ENCODE assay signal across 17 cellular contexts in genomic region chr2:105297211-105297610, GRCh38. TPM values are rescaled to one million over a fixed set of nuclear protein-coding genes. Genes with fewer than 3 reads are reported as not detected.
A peak's percentile ranks its signal among the peaks of the same experiment; 100 is the strongest.
DNase-seq lines count a peak whose midpoint lies in the region; ATAC-seq, FAIRE-seq and TF ChIP-seq lines count a peak whose summit lies in the region.
"Had no signal": no experiment of that assay in that cellular context is flagged by ENCODE, and none has a peak within 500 bp of the region (broad histone marks: within the 10 kb centered on the region; RNA-seq: fewer than 3 reads in every experiment).

No MANE protein-coding gene starts in this region.

- H3K4me1 ChIP-seq in astrocyte (ENCODE audit: insufficient read depth, low read length): no peaks in the 10 kb centered on the region
- H3K4me1 ChIP-seq in thyroid gland: peaks cover 26 to 43% of the 10 kb centered on the region in 2 donors

- peaks cover 13% of the 10 kb centered on the region for H3K79me2 ChIP-seq in astrocyte (ENCODE audit: insufficient read depth, low read length)

- H3K27me3 Mint-ChIP-seq in natural killer cell (ENCODE audit: low read depth in 2 of 2) (no peaks in the 10 kb centered on the region), astrocyte (ENCODE audit: low read depth, unreplicated experiment) (no peaks in the 10 kb centered on the region), mesothelial cell of epicardium (ENCODE audit: low read depth) (no peaks in the 10 kb centered on the region)
- H3K27me3 Mint-ChIP-seq in natural killer cell treated with Interleukin-12 subunit alpha and Interleukin-12 subunit beta and Interleukin-15 and Interleukin-18, amount 100 ng/mL, for 72 hours: no peaks in the 10 kb centered on the region
- H3K27me3 Mint-ChIP-seq: B cell; CD4-positive, alpha-beta memory T cell had no signal

- H3K4me3 ChIP-seq in astrocyte (ENCODE audit: insufficient read depth, low read depth, low read length): no peak overlapping the region
- H3K4me3 ChIP-seq in thyroid gland (replicated peaks in 1 of 3): no peak overlapping the region
- no peak overlapping the region for H3K4me3 ChIP-seq in dorsolateral prefrontal cortex

- peak in 1 of 3 donors; percentile 25 for ATAC-seq in natural killer cell
- ATAC-seq in natural killer cell treated with Interleukin-12 subunit alpha and Interleukin-12 subunit beta and Interleukin-15 and Interleukin-18, amount 100 ng/mL, for 72 hours: no peak
- ATAC-seq: Right ventricle myocardium inferior had no signal

- TF ChIP-seq POLR2A in thyroid gland (IDR thresholded peaks at IDR 0.05): no peak

- DNase-seq in natural killer cell (no peak), astrocyte (ENCODE audit: low read depth) (no peak), mesothelial cell of epicardium (ENCODE audit: low spot score in 2 of 2, unreplicated experiment in 2 of 2) (no peak), thyroid gland (no peak), cerebellar nuclear complex (lab: John Stamatoyannopoulos, UW) (no peak), NCI-H1048 (lab: John Stamatoyannopoulos, UW) (no peak), dorsolateral prefrontal cortex (no peak)
- DNase-seq in natural killer cell treated with Interleukin-12 subunit alpha and Interleukin-12 subunit beta and Interleukin-15 and Interleukin-18, amount 100 ng/mL, for 72 hours (ENCODE audit: low spot score): no peak
- DNase-seq: CD4-positive, alpha-beta memory T cell; Karpas-422; NCI-H1930; NCI-H2171 treated with DMSO at 0.1 percent for 48 hours; NCI-H774 had no signal

- H3K27me3 ChIP-seq in astrocyte (ENCODE audit: insufficient read depth, low read length) (no peaks in the 10 kb centered on the region), thyroid gland (no peaks in the 10 kb centered on the region), dorsolateral prefrontal cortex (no peaks in the 10 kb centered on the region)

- peaks cover 22% of the 10 kb centered on the region for H4K20me1 ChIP-seq in astrocyte (ENCODE audit: insufficient read depth, low read length)

- H2AFZ ChIP-seq in astrocyte (ENCODE audit: low read depth, low read length): no peak overlapping the region

- H3K9me3 ChIP-seq in astrocyte (ENCODE audit: insufficient read depth, low read depth, low read length) (no peaks in the 10 kb centered on the region), thyroid gland (no peaks in the 10 kb centered on the region)

- no peak for FAIRE-seq in astrocyte (lab: Jason Lieb, UNC)
- FAIRE-seq: H54 had no signal

- H3K36me3 Mint-ChIP-seq in natural killer cell: peaks cover 21% of the 10 kb centered on the region
- peaks cover 34% of the 10 kb centered on the region for H3K36me3 Mint-ChIP-seq in natural killer cell treated with Interleukin-12 subunit alpha and Interleukin-12 subunit beta and Interleukin-15 and Interleukin-18, amount 100 ng/mL, for 72 hours
- peaks cover 6% of the 10 kb centered on the region for H3K36me3 Mint-ChIP-seq in astrocyte (ENCODE audit: low read depth, unreplicated experiment)
- H3K36me3 Mint-ChIP-seq in mesothelial cell of epicardium: peaks cover 18% of the 10 kb centered on the region

- H3K9me3 Mint-ChIP-seq in natural killer cell (no peaks in the 10 kb centered on the region), astrocyte (ENCODE audit: unreplicated experiment) (no peaks in the 10 kb centered on the region), mesothelial cell of epicardium (no peaks in the 10 kb centered on the region)
- no peaks in the 10 kb centered on the region for H3K9me3 Mint-ChIP-seq in natural killer cell treated with Interleukin-12 subunit alpha and Interleukin-12 subunit beta and Interleukin-15 and Interleukin-18, amount 100 ng/mL, for 72 hours
- H3K9me3 Mint-ChIP-seq: CD4-positive, alpha-beta memory T cell had no signal

- intact Hi-C loops in natural killer cell (cut with micrococcal nuclease) (no loop called here), thyroid gland (cut with DNase I) (no loop called here), dorsolateral prefrontal cortex (cut with DNase I) (no loop called here)

- H3K4me1 Mint-ChIP-seq in natural killer cell (peaks cover 21 to 27% of the 10 kb centered on the region in 2 donors), astrocyte (ENCODE audit: low read depth, unreplicated experiment) (peaks cover 29% of the 10 kb centered on the region), mesothelial cell of epicardium (peaks cover 15% of the 10 kb centered on the region)
- H3K4me1 Mint-ChIP-seq in natural killer cell treated with Interleukin-12 subunit alpha and Interleukin-12 subunit beta and Interleukin-15 and Interleukin-18, amount 100 ng/mL, for 72 hours (ENCODE audit: low read depth in 2 of 2): peaks cover 6 to 7% of the 10 kb centered on the region in 2 donors

- H3K27ac ChIP-seq in astrocyte (ENCODE audit: low read depth, low read length): no peak overlapping the region
- H3K27ac ChIP-seq in thyroid gland: peak overlapping the region in 2 of 3 donors; percentile 66 to 69
- no peak overlapping the region for H3K27ac ChIP-seq in dorsolateral prefrontal cortex

- no peak for TF ChIP-seq CTCF in natural killer cell (IDR thresholded peaks at IDR 0.05)
- no peak for TF ChIP-seq CTCF in astrocyte (IDR thresholded peaks at IDR 0.05; ENCODE audit: insufficient read depth, low read depth, low read length)
- no peak for TF ChIP-seq CTCF in mesothelial cell of epicardium (IDR thresholded peaks at IDR 0.05; ENCODE audit: unreplicated experiment)
- TF ChIP-seq CTCF in thyroid gland (IDR thresholded peaks at IDR 0.05): no peak
- TF ChIP-seq CTCF in dorsolateral prefrontal cortex (IDR thresholded peaks at IDR 0.05 in 54 of 56, conservative IDR thresholded peaks at IDR 0.05 in 2 of 56; ENCODE audit: low read depth in 1 of 56, partially characterized antibody in 56 of 56): no peak

- peaks cover 7% of the 10 kb centered on the region for H3K36me3 ChIP-seq in astrocyte (ENCODE audit: insufficient read depth, low read length)
- peaks cover 0 to 6% of the 10 kb centered on the region in 2 donors for H3K36me3 ChIP-seq in thyroid gland

- H3K4me2 ChIP-seq in astrocyte (ENCODE audit: low read length): no peak overlapping the region

- H3K9ac ChIP-seq in astrocyte (ENCODE audit: low read length): no peak overlapping the region

- WGBS in thyroid gland, 2 donors: 79 to 80% methylated on average over 6 of the region's 6 CpGs

- H3K4me3 Mint-ChIP-seq in natural killer cell (no peak overlapping the region), astrocyte (ENCODE audit: unreplicated experiment) (no peak overlapping the region), mesothelial cell of epicardium (no peak overlapping the region)
- no peak overlapping the region for H3K4me3 Mint-ChIP-seq in natural killer cell treated with Interleukin-12 subunit alpha and Interleukin-12 subunit beta and Interleukin-15 and Interleukin-18, amount 100 ng/mL, for 72 hours
- H3K4me3 Mint-ChIP-seq: B cell; CD4-positive, alpha-beta memory T cell had no signal

- H3K27ac Mint-ChIP-seq in natural killer cell (peak overlapping the region; percentile 27 to 48), astrocyte (ENCODE audit: unreplicated experiment) (peak overlapping the region; percentile 88), mesothelial cell of epicardium (peak overlapping the region; percentile 23)
- H3K27ac Mint-ChIP-seq in natural killer cell treated with Interleukin-12 subunit alpha and Interleukin-12 subunit beta and Interleukin-15 and Interleukin-18, amount 100 ng/mL, for 72 hours: no peak overlapping the region
- H3K27ac Mint-ChIP-seq: B cell had no signal

RNA-seq across cellular contexts. Expression of gene TGFBRAP1, which starts 32.3 kb away (rescaled TPM):
- 10 to 100 TPM; 22.7 to 31.8 (median 27.7) TPM for total RNA-seq in natural killer cell
- 10 to 100 TPM; 19.9 to 38.0 TPM for total RNA-seq in natural killer cell treated with Interleukin-12 subunit alpha and Interleukin-12 subunit beta and Interleukin-15 and Interleukin-18, amount 100 ng/mL, for 72 hours
- 25.1 and 26.1 TPM in 2 replicates for total RNA-seq in astrocyte
- total RNA-seq in mesothelial cell of epicardium: 23.3 to 24.1 TPM (median 23.6 TPM) in 3 replicates
- total RNA-seq in thyroid gland: 10 to 100 TPM; 35.4 to 53.2 (median 40.1) TPM
- 10 to 100 TPM; 18.8 to 31.2 (median 24.9) TPM for total RNA-seq in dorsolateral prefrontal cortex

RNA-seq across cellular contexts. Expression of gene C2orf49, which starts 40.1 kb away (rescaled TPM):
- total RNA-seq in natural killer cell (10 to 100 TPM; 19.4 to 23.5 (median 23.2) TPM), astrocyte (21.6 and 22.6 TPM in 2 replicates), mesothelial cell of epicardium (20.7 to 23.3 TPM (median 20.8 TPM) in 3 replicates), thyroid gland (10 to 100 TPM; 16.6 to 41.1 (median 22.1) TPM), dorsolateral prefrontal cortex (10 to 100 TPM; 15.9 to 35.0 (median 24.8) TPM)
- 10 to 100 TPM; 16.5 to 17.6 TPM for total RNA-seq in natural killer cell treated with Interleukin-12 subunit alpha and Interleukin-12 subunit beta and Interleukin-15 and Interleukin-18, amount 100 ng/mL, for 72 hours

RNA-seq across cellular contexts. Expression of gene GPR45, which starts 55.7 kb away (rescaled TPM):
- total RNA-seq in natural killer cell (not detected), astrocyte (0.22 TPM in 1 of 2 replicates, not detected in the other), mesothelial cell of epicardium (not detected in 3 replicates), thyroid gland (not detected), dorsolateral prefrontal cortex (1 to 10 TPM in 112 of 120 experiments, under 1 TPM in 5, not detected in 3; 0.46 to 5.7 (median 2.6) TPM)
- not detected for total RNA-seq in natural killer cell treated with Interleukin-12 subunit alpha and Interleukin-12 subunit beta and Interleukin-15 and Interleukin-18, amount 100 ng/mL, for 72 hours
- total RNA-seq: B cell; CD4-positive, alpha-beta memory T cell; NCI-H460; Right ventricle myocardium inferior had no signal

Comparison
In these comparisons a context has a peak if more than half of its experiments do, and no peak if none do; other contexts are left out.
1. H3K27ac Mint-ChIP-seq: peak in natural killer cell (2 of 2), astrocyte (single experiment) and mesothelial cell of epicardium (single experiment); none in natural killer cell treated with Interleukin-12 subunit alpha and Interleukin-12 subunit beta and Interleukin-15 and Interleukin-18, amount 100 ng/mL, for 72 hours (0 of 2).
2. H3K27ac ChIP-seq: peak in thyroid gland (2 of 3); none in astrocyte (single experiment) and dorsolateral prefrontal cortex (0 of 59).